8 cellular contexts compared by ENCODE assay signal in genomic region chr14:69151458-69152180, GRCh38. TPM values are rescaled to one million over a fixed set of nuclear protein-coding genes. Genes with fewer than 3 reads are reported as not detected.
DNase-seq lines count a peak whose midpoint lies in the region; ATAC-seq and TF ChIP-seq lines count a peak whose summit lies in the region.

No MANE protein-coding gene starts in this region.

- DNase-seq in BJ (ENCODE audit: low read depth) (no peak), HT-29 (ENCODE audit: low spot score) (peak; percentile 55), OCI-LY7 (ENCODE audit: low spot score) (peak; percentile 85), activated T-cell treated with anti-CD3 and anti-CD28 coated beads for 4 hours (peak; percentile 70), epithelial cell of esophagus (ENCODE audit: low read depth) (peak; percentile 74), mucosa of descending colon (peak; percentile 77 to 86 (median 84))
- DNase-seq in stimulated activated CD8-positive, alpha-beta memory T cell treated with anti-CD3 and anti-CD28 coated beads, Interleukin-4, amount 100 ng/mL, for 24 hours (ENCODE audit: low read depth), result peak; percentile 63

- H3K4me1 ChIP-seq in OCI-LY7 (ENCODE audit: insufficient read depth, low read length, poor library complexity, severe bottlenecking) (peaks cover 25% of the 10 kb centered on the region), mucosa of descending colon (ENCODE audit: low read depth) (peaks cover 17% of the 10 kb centered on the region)

- peaks cover 52% of the 10 kb centered on the region for H3K79me2 ChIP-seq in OCI-LY7 (ENCODE audit: insufficient read depth, low read depth, low read length)

- H3K4me2 ChIP-seq in OCI-LY7 (ENCODE audit: low read length), result peak overlapping the region; percentile 87

- H4K20me1 ChIP-seq in OCI-LY7 (ENCODE audit: insufficient read depth, low read length), result 0 out of 2 replicates have a peak, but pooled peaks cover 19% of the 10 kb centered on the region

- POLR2A ChIA-PET in BJ (lab: Charles Lee) (no interaction called here), OCI-LY7 (lab: Charles Lee) (interaction anchor here (0.9 to 1.4 kb wide), 3 partner anchors 12 to 291 kb away, joined by 3 read pairs; no protein-coding TSS in a partner anchor)

- H2AFZ ChIP-seq in OCI-LY7 (ENCODE audit: low read length), result peak overlapping the region; percentile 87

- H3K9me2 ChIP-seq in OCI-LY7 (ENCODE audit: insufficient read depth, low read length), result no peaks in the 10 kb centered on the region

- no peaks in the 10 kb centered on the region for H3K27me3 ChIP-seq in BJ (ENCODE audit: control insufficient read depth, insufficient read depth, low read length)

- TF ChIP-seq CTCF in BJ (IDR thresholded peaks at IDR 0.05; ENCODE audit: insufficient read depth, low read depth, low read length) (peak; percentile 52; the same call in 1 of the 2 replicates), OCI-LY7 (conservative IDR thresholded peaks at IDR 0.05; ENCODE audit: low read length) (peak; percentile 70), epithelial cell of esophagus (IDR thresholded peaks at IDR 0.05; ENCODE audit: insufficient read depth, low read depth, low read length, missing control alignments) (peak; percentile 26), mucosa of descending colon (IDR thresholded peaks at IDR 0.05) (peak; percentile 45)

- H3K27ac ChIP-seq in OCI-LY7 (ENCODE audit: low read depth, low read length, poor library complexity, severe bottlenecking), result peak overlapping the region; percentile 80

- H3K4me3 ChIP-seq in BJ (ENCODE audit: low read depth, low read length) (peak overlapping the region; percentile 81), OCI-LY7 (ENCODE audit: low read depth, low read length, poor library complexity, severe bottlenecking) (peak overlapping the region; percentile 84), epithelial cell of esophagus (ENCODE audit: low read length) (peak overlapping the region; percentile 80), mucosa of descending colon (peak overlapping the region; percentile 87)

- intact Hi-C loops in OCI-LY7 (cut with micrococcal nuclease; ENCODE audit: unreplicated experiment) (loop anchor here (1.0 to 10.0 kb wide), 2 partner anchors 22 to 613 kb away; partner anchors contain the start of gene SRSF5), mucosa of descending colon (cut with DNase I, micrococcal nuclease) (no loop called here)

- H3K36me3 ChIP-seq in BJ (ENCODE audit: control insufficient read depth, insufficient read depth, low read length), result no peaks in the 10 kb centered on the region; the same call in 1 of the 2 replicates
- H3K36me3 ChIP-seq in OCI-LY7 (ENCODE audit: insufficient read depth, low read length), result peaks cover 41% of the 10 kb centered on the region
- no peaks in the 10 kb centered on the region for H3K36me3 ChIP-seq in mucosa of descending colon (ENCODE audit: low read depth)

- BruUV-seq in OCI-LY7 (replicated peaks; lab: Mats Ljungman, UMichigan), result no TSS peak

- CTCF ChIA-PET in BJ (lab: Yijun Ruan, JAX) (interaction anchor here (0.6 to 3.8 kb wide), 11 partner anchors 10 to 787 kb away, joined by 3 to 19 read pairs (median 3); no protein-coding TSS in a partner anchor), OCI-LY7 (lab: Charles Lee; ENCODE audit: unreplicated experiment) (no interaction called here)

- ATAC-seq in GM19328 (IDR thresholded peaks at IDR 0.05; ENCODE audit: unreplicated experiment) (peak; percentile 52), mucosa of descending colon (peak; percentile 78)

- H3K9me3 ChIP-seq in OCI-LY7 (ENCODE audit: low read length), result no peaks in the 10 kb centered on the region
- H3K9me3 ChIP-seq in mucosa of descending colon, result no peaks in the 10 kb centered on the region

RNA-seq across cellular contexts. Expression of gene DCAF5, which starts 1.3 kb away (rescaled TPM):
- polyA plus RNA-seq in BJ (2011; rRNA removed), result 27.5 and 42.0 TPM in 2 replicates
- polyA minus RNA-seq in BJ (2011; rRNA and poly(A)+ RNA removed), result 30.0 and 34.9 TPM in 2 replicates
- total RNA-seq in HT-29 (2014; rRNA removed; shearing (Covaris generic)), result 5.3 and 7.8 TPM in 2 replicates
- total RNA-seq in OCI-LY7 (2014; rRNA removed; shearing (Covaris generic)), result 17.8 and 23.1 TPM in 2 replicates
- total RNA-seq in OCI-LY7 (2022) (46.0 and 46.5 TPM in 2 replicates), mucosa of descending colon (10 to 100 TPM; 36.4 to 71.4 (median 46.9) TPM)

RNA-seq across cellular contexts. Expression of gene EXD2, which starts 39.7 kb away (rescaled TPM):
- polyA plus RNA-seq in BJ (2011; rRNA removed), result 17.7 and 22.7 TPM in 2 replicates
- polyA minus RNA-seq in BJ (2011; rRNA and poly(A)+ RNA removed), result 9.1 and 12.1 TPM in 2 replicates
- total RNA-seq in HT-29 (2014; rRNA removed; shearing (Covaris generic)), result 3.9 and 4.7 TPM in 2 replicates
- total RNA-seq in OCI-LY7 (2014; rRNA removed; shearing (Covaris generic)), result 2.7 and 3.1 TPM in 2 replicates
- total RNA-seq in OCI-LY7 (2022) (7.2 and 8.4 TPM in 2 replicates), mucosa of descending colon (10 to 100 TPM; 20.9 to 28.6 (median 27.2) TPM)
